ENCODE assay signal across 12 cellular contexts in the genomic region with DNA sequence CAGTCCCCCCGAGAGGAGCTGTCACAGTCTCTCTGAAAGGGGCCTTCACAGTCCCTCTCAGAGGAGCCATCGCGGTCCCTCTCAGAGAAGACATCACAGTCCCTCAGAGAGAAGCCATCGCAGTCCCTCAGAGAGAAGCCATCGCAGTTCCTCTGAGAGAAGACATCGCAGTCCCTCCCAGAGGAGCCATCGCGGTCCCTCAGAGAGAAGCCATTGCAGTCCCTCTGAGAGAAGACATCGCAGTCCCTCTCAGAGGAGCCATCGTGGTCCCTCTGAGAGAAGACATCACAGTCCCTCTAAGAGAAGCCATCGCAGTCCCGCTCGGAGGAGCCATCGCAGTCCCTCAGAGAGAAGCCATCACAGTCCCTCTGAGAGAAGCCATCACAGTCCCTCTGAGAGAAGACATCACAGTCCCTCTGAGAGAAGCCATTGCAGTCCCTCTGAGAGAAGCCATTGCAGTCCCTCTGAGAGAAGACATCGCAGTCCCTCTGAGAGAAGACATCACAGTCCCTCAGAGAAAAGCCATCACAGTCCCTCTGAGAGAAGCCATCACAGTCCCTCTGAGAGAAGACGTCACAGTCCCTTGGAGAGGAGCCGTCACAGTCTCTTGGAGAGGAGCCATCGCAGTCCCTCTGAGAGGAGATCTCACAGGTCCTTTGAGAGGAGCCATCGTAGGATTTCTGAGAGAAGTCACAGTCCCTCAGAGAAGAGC. TPM values are rescaled to one million over a fixed set of nuclear protein-coding genes. Genes with fewer than 3 reads are reported as not detected.
DNase-seq lines count a peak whose midpoint lies in the region; ATAC-seq and TF ChIP-seq lines count a peak whose summit lies in the region.
"Had no signal": no experiment of that assay in that cellular context is flagged by ENCODE, and none has a peak within 500 bp of the region (broad histone marks: within the 10 kb centered on the region; RNA-seq: fewer than 3 reads in every experiment).

No MANE protein-coding gene starts in this region.

- H4K20me1 ChIP-seq in OCI-LY7 (ENCODE audit: insufficient read depth, low read length) = 0 out of 2 replicates have a peak, but pooled peaks cover 6% of the 10 kb centered on the region

- no peak overlapping the region for H3K4me3 ChIP-seq in OCI-LY7 (ENCODE audit: low read depth, low read length, poor library complexity, severe bottlenecking)

- H3K4me3 Mint-ChIP-seq in activated T-cell treated with anti-CD3 and anti-CD28 coated beads, Interleukin-2, amount 50 U/mL, for 4 hours = peak overlapping the region; percentile 90
- H3K4me3 Mint-ChIP-seq in effector memory CD8-positive, alpha-beta T cell = peak overlapping the region; percentile 76 to 89
- H3K4me3 Mint-ChIP-seq in progenitor cell of endocrine pancreas (ENCODE audit: low read depth) = peak overlapping the region; percentile 23

- H3K9me3 ChIP-seq in OCI-LY7 (ENCODE audit: low read length) = no peaks in the 10 kb centered on the region

- H3K9me2 ChIP-seq in OCI-LY7 (ENCODE audit: insufficient read depth, low read length) = no peaks in the 10 kb centered on the region

- peaks cover 37% of the 10 kb centered on the region for H3K4me1 Mint-ChIP-seq in activated T-cell treated with anti-CD3 and anti-CD28 coated beads, Interleukin-2, amount 50 U/mL, for 4 hours (ENCODE audit: low read depth)
- H3K4me1 Mint-ChIP-seq in effector memory CD8-positive, alpha-beta T cell (ENCODE audit: low read depth in 2 of 2) = peaks cover 33 to 38% of the 10 kb centered on the region in 2 donors
- H3K4me1 Mint-ChIP-seq in progenitor cell of endocrine pancreas (ENCODE audit: low read depth) = peaks cover 18% of the 10 kb centered on the region

- H3K27me3 Mint-ChIP-seq in activated T-cell treated with anti-CD3 and anti-CD28 coated beads, Interleukin-2, amount 50 U/mL, for 4 hours (ENCODE audit: low read depth) = no peaks in the 10 kb centered on the region
- H3K27me3 Mint-ChIP-seq in effector memory CD8-positive, alpha-beta T cell = peaks cover 0 to 6% of the 10 kb centered on the region in 2 donors
- H3K27me3 Mint-ChIP-seq in progenitor cell of endocrine pancreas = peaks cover 13% of the 10 kb centered on the region

- intact Hi-C loops in OCI-LY7 (cut with micrococcal nuclease; ENCODE audit: unreplicated experiment) = loop anchor here (2.0 to 5.0 kb wide), 2 partner anchors 46 to 173 kb away; partner anchors contain the start of genes CCDC121, GPN1 and PPM1G
- intact Hi-C loops in posterior cingulate gyrus (cut with DNase I) = loop anchor here (2.0 kb wide), 1 partner anchor 93 kb away; the partner anchor contains the start of gene IFT172

- H2AFZ ChIP-seq in OCI-LY7 (ENCODE audit: low read length) = peak overlapping the region; percentile 99; the same call in 1 of the 2 replicates

- H3K79me2 ChIP-seq in OCI-LY7 (ENCODE audit: insufficient read depth, low read depth, low read length) = peaks cover 35% of the 10 kb centered on the region

- peaks cover 14% of the 10 kb centered on the region for H3K36me3 Mint-ChIP-seq in activated T-cell treated with anti-CD3 and anti-CD28 coated beads, Interleukin-2, amount 50 U/mL, for 4 hours (ENCODE audit: insufficient read depth)
- no peaks in the 10 kb centered on the region for H3K36me3 Mint-ChIP-seq in effector memory CD8-positive, alpha-beta T cell (ENCODE audit: insufficient read depth)
- H3K36me3 Mint-ChIP-seq in progenitor cell of endocrine pancreas (ENCODE audit: insufficient read depth) = peaks cover 9% of the 10 kb centered on the region

- H3K9me3 Mint-ChIP-seq in activated T-cell treated with anti-CD3 and anti-CD28 coated beads, Interleukin-2, amount 50 U/mL, for 4 hours = peaks cover 9% of the 10 kb centered on the region
- H3K9me3 Mint-ChIP-seq in effector memory CD8-positive, alpha-beta T cell = peaks cover 0 to 1% of the 10 kb centered on the region in 2 donors
- H3K9me3 Mint-ChIP-seq in progenitor cell of endocrine pancreas (ENCODE audit: low read depth) = peaks cover 31% of the 10 kb centered on the region

- peaks cover 29% of the 10 kb centered on the region for H3K4me1 ChIP-seq in OCI-LY7 (ENCODE audit: insufficient read depth, low read length, poor library complexity, severe bottlenecking)

- POLR2A ChIA-PET in OCI-LY7 (lab: Charles Lee) = no interaction called here

- no peak for ATAC-seq in activated T-cell treated with anti-CD3 and anti-CD28 coated beads, Interleukin-2, amount 50 U/mL, for 4 hours
- no peak for ATAC-seq in effector memory CD8-positive, alpha-beta T cell (replicated peaks)
- ATAC-seq in GM19397 (IDR thresholded peaks at IDR 0.05; ENCODE audit: unreplicated experiment) = no peak
- ATAC-seq: left colon had no signal

- H3K27ac Mint-ChIP-seq in effector memory CD8-positive, alpha-beta T cell = peak overlapping the region; percentile 91 to 95
- H3K27ac Mint-ChIP-seq in progenitor cell of endocrine pancreas = no peak overlapping the region

- H3K36me3 ChIP-seq in OCI-LY7 (ENCODE audit: insufficient read depth, low read length) = peaks cover 3% of the 10 kb centered on the region; the same call in 1 of the 2 replicates

- H3K4me2 ChIP-seq in OCI-LY7 (ENCODE audit: low read length) = no peak overlapping the region

- no peak overlapping the region for H3K27ac ChIP-seq in OCI-LY7 (ENCODE audit: low read depth, low read length, poor library complexity, severe bottlenecking)

- CTCF ChIA-PET in OCI-LY7 (lab: Charles Lee; ENCODE audit: unreplicated experiment) = no interaction called here

- DNase-seq in activated T-cell treated with anti-CD3 and anti-CD28 coated beads, Interleukin-2, amount 50 U/mL, for 4 hours = no peak
- no peak for DNase-seq in activated T-cell treated with anti-CD3 and anti-CD28 coated beads for 4 hours
- DNase-seq in OCI-LY7 (ENCODE audit: low spot score) = no peak
- DNase-seq in effector memory CD8-positive, alpha-beta T cell = no peak
- DNase-seq in progenitor cell of endocrine pancreas (ENCODE audit: low spot score, unreplicated experiment) = no peak
- no peak for DNase-seq in NCI-H2196 treated with DMSO at 0.1 percent for 48 hours (lab: John Stamatoyannopoulos, UW; ENCODE audit: unreplicated experiment)
- DNase-seq in posterior cingulate gyrus = no peak
- DNase-seq: cerebellar nuclear complex; left colon; NCI-H1417 treated with DMSO at 0.1 percent for 48 hours; stimulated activated CD4-positive, alpha-beta T cell treated with anti-CD3 and anti-CD28 coated beads, Interleukin-15, amount 100 ng/mL, for 24 hours had no signal

- BruUV-seq in OCI-LY7 (replicated peaks; lab: Mats Ljungman, UMichigan) = no TSS peak

- no peak for TF ChIP-seq CTCF in OCI-LY7 (conservative IDR thresholded peaks at IDR 0.05; ENCODE audit: low read length)
- no peak for TF ChIP-seq CTCF in progenitor cell of endocrine pancreas (IDR thresholded peaks at IDR 0.05; ENCODE audit: unreplicated experiment)

RNA-seq across cellular contexts. Expression of gene ZNF512, which starts 1.3 kb away (rescaled TPM):
- 10 to 100 TPM; 13.6 to 16.6 (median 16.4) TPM for total RNA-seq in activated T-cell treated with anti-CD3 and anti-CD28 coated beads, Interleukin-2, amount 50 U/mL, for 4 hours
- 40.7 and 54.0 TPM in 2 replicates for total RNA-seq in OCI-LY7 (2014; rRNA removed; shearing (Covaris generic))
- total RNA-seq in OCI-LY7 (2022) (51.1 and 57.8 TPM in 2 replicates), progenitor cell of endocrine pancreas (59.1 and 60.9 TPM in 2 replicates)

RNA-seq across cellular contexts. Expression of gene CCDC121, which starts 47.2 kb away (rescaled TPM):
- total RNA-seq in activated T-cell treated with anti-CD3 and anti-CD28 coated beads, Interleukin-2, amount 50 U/mL, for 4 hours = under 1 TPM; 0.11 to 0.27 (median 0.25) TPM
- total RNA-seq in OCI-LY7 (2014; rRNA removed; shearing (Covaris generic)) = 5.1 and 9.2 TPM in 2 replicates
- total RNA-seq in OCI-LY7 (2022) = 4.7 and 7.7 TPM in 2 replicates
- 5.6 and 5.7 TPM in 2 replicates for total RNA-seq in progenitor cell of endocrine pancreas

RNA-seq across cellular contexts. Expression of gene GPN1, which starts 47.3 kb away (rescaled TPM):
- 10 to 100 TPM; 66.5 to 76.6 (median 69.4) TPM for total RNA-seq in activated T-cell treated with anti-CD3 and anti-CD28 coated beads, Interleukin-2, amount 50 U/mL, for 4 hours
- total RNA-seq in OCI-LY7 (2014; rRNA removed; shearing (Covaris generic)) = 29.5 and 31.1 TPM in 2 replicates
- 36.6 and 42.2 TPM in 2 replicates for total RNA-seq in OCI-LY7 (2022)
- total RNA-seq in progenitor cell of endocrine pancreas = 37.3 and 40.2 TPM in 2 replicates

Comparison
In these comparisons a context has a peak if more than half of its experiments do, and no peak if none do; other contexts are left out.
1. H3K4me3 Mint-ChIP-seq: peak in every context shown above with its lines; median percentile 90 in activated T-cell treated with anti-CD3 and anti-CD28 coated beads, Interleukin-2, amount 50 U/mL, for 4 hours; 82 in effector memory CD8-positive, alpha-beta T cell; 23 in progenitor cell of endocrine pancreas.